In genomic region chr4:13983189-13983790, GRCh38 we compare ENCODE assay signal across 20 cellular contexts.
DNase-seq lines count a peak whose midpoint lies in the region; ATAC-seq and TF ChIP-seq lines count a peak whose summit lies in the region.
"Had no signal": no experiment of that assay in that cellular context is flagged by ENCODE, and none has a peak within 500 bp of the region (broad histone marks: within the 10 kb centered on the region; RNA-seq: fewer than 3 reads in every experiment).

No MANE protein-coding gene starts in this region.

- H3K4me3 ChIP-seq in right lobe of liver (no peak overlapping the region), sigmoid colon (no peak overlapping the region)
- H3K4me3 ChIP-seq: SJCRH30 had no signal

- H3K27ac ChIP-seq in right lobe of liver (no peak overlapping the region), sigmoid colon (no peak overlapping the region)
- H3K27ac ChIP-seq: SJCRH30 had no signal

- DNase-seq in Calu3 (peak; percentile 31), RPMI7951 (ENCODE audit: low read depth) (peak; percentile 43), right lobe of liver (peak in 1 of 3 donors; percentile 47), renal cortical epithelial cell (ENCODE audit: low read depth) (peak; percentile 49), sigmoid colon (no peak)
- no peak for DNase-seq in central memory CD4-positive, alpha-beta T cell
- DNase-seq: BE2C, COR-L47, DMS 273 treated with DMSO at 0.1 percent for 48 hours, GOT3, NCI-H1092 treated with DMSO at 0.1 percent for 48 hours, NCI-H146, NCI-H2029, NCI-H2227 treated with DMSO at 0.1 percent for 48 hours, NCI-H510A, SJCRH30, T-helper 1 cell had no signal

- H3K4me1 ChIP-seq in right lobe of liver (peaks cover 0 to 6% (median 0%) of the 10 kb centered on the region in 4 donors), sigmoid colon (peaks cover 0 to 19% (median 13%) of the 10 kb centered on the region in 4 donors)
- H3K4me1 ChIP-seq: BE2C, SJCRH30 had no signal

- H3K36me3 Mint-ChIP-seq in Calu3 (ENCODE audit: insufficient read depth, unreplicated experiment) = no peaks in the 10 kb centered on the region

- peak overlapping the region; percentile 13 for H3K27ac Mint-ChIP-seq in Calu3 (ENCODE audit: unreplicated experiment)

- TF ChIP-seq POLR2A in right lobe of liver (IDR thresholded peaks at IDR 0.05) (no peak), sigmoid colon (IDR thresholded peaks at IDR 0.05) (no peak)

- no peak overlapping the region for H3K4me3 Mint-ChIP-seq in Calu3 (ENCODE audit: low read depth, unreplicated experiment)

- TF ChIP-seq EP300 in sigmoid colon (IDR thresholded peaks at IDR 0.05) = no peak

- H3K9me3 Mint-ChIP-seq in Calu3 (ENCODE audit: low read depth, unreplicated experiment) = no peaks in the 10 kb centered on the region

- TF ChIP-seq CTCF in Calu3 (IDR thresholded peaks at IDR 0.05; ENCODE audit: unreplicated experiment) (no peak), right lobe of liver (IDR thresholded peaks at IDR 0.05) (peak in 1 of 4 donors; percentile 20), sigmoid colon (IDR thresholded peaks at IDR 0.05) (no peak)

- H3K9me3 ChIP-seq in right lobe of liver (peaks cover 0 to 6% (median 0%) of the 10 kb centered on the region in 4 donors), sigmoid colon (no peaks in the 10 kb centered on the region)
- H3K9me3 ChIP-seq: BE2C, SJCRH30 had no signal

- H3K27me3 ChIP-seq in right lobe of liver = no peaks in the 10 kb centered on the region
- no peaks in the 10 kb centered on the region for H3K27me3 ChIP-seq in sigmoid colon
- H3K27me3 ChIP-seq: BE2C had no signal

- ATAC-seq in right lobe of liver = peak; percentile 61 to 85 (median 83)
- ATAC-seq in GM19455 (IDR thresholded peaks at IDR 0.05; ENCODE audit: unreplicated experiment) = no peak
- ATAC-seq: HCT116, Panc1 had no signal

- no TSS peak for BruUV-seq in Calu3 (replicated peaks; lab: Mats Ljungman, UMichigan)

- no peaks in the 10 kb centered on the region for H3K27me3 Mint-ChIP-seq in Calu3 (ENCODE audit: unreplicated experiment)

- CTCF ChIA-PET in Calu3 (lab: Charles Lee) = no interaction called here

- H3K36me3 ChIP-seq in right lobe of liver (no peaks in the 10 kb centered on the region), sigmoid colon (no peaks in the 10 kb centered on the region)
- H3K36me3 ChIP-seq: BE2C, SJCRH30 had no signal

- WGBS in right lobe of liver (ENCODE audit: insufficient coverage, low coverage, low lambda C conversion rate, missing lambda C conversion rate) = 42% methylated on average over 3 of the region's 3 CpGs
- 79 to 84% methylated on average over 3 of the region's 3 CpGs for WGBS in sigmoid colon, 2 donors

- intact Hi-C loops in Calu3 (cut with micrococcal nuclease; ENCODE audit: unreplicated experiment) = loop anchor here (1.0 to 10.0 kb wide), 2 partner anchors 182 to 327 kb away; no protein-coding TSS in a partner anchor
- intact Hi-C loops in right lobe of liver (cut with DNase I) = no loop called here
- intact Hi-C loops in sigmoid colon (cut with DNase I) = no loop called here

- H3K4me1 Mint-ChIP-seq in Calu3 (ENCODE audit: low read depth, unreplicated experiment) = peaks cover 54% of the 10 kb centered on the region

Comparison
In these comparisons a context has a peak if more than half of its experiments do, and no peak if none do; other contexts are left out.
1. DNase-seq: peak in Calu3 (single experiment), RPMI7951 (single experiment) and renal cortical epithelial cell (single experiment); none in sigmoid colon (single experiment) and central memory CD4-positive, alpha-beta T cell (single experiment).